8 cellular contexts compared by ENCODE assay signal in genomic region chr5:143403357-143403606, GRCh38.
DNase-seq lines count a peak whose midpoint lies in the region; ATAC-seq and TF ChIP-seq lines count a peak whose summit lies in the region.

No MANE protein-coding gene starts in this region.

- ATAC-seq in GM18517 (IDR thresholded peaks at IDR 0.05; ENCODE audit: unreplicated experiment) (peak; percentile 16), HG02623 (IDR thresholded peaks at IDR 0.05; ENCODE audit: unreplicated experiment) (peak; percentile 7)

- H3K4me3 ChIP-seq in SK-N-MC (peak overlapping the region; percentile 97), foreskin fibroblast (ENCODE audit: low read depth in 1 of 2, low read length in 2 of 2) (peak overlapping the region; percentile 84 to 85), rectal smooth muscle tissue (ENCODE audit: low read length) (peak overlapping the region; percentile 90)

- peak overlapping the region; percentile 82 for H3K9ac ChIP-seq in SK-N-MC (ENCODE audit: insufficient read length)
- peak overlapping the region; percentile 32 for H3K9ac ChIP-seq in rectal smooth muscle tissue (ENCODE audit: low read length)

- H3K27me3 ChIP-seq in rectal smooth muscle tissue (ENCODE audit: control insufficient read depth, insufficient read depth, low read length), result no peaks in the 10 kb centered on the region

- no peak for TF ChIP-seq CTCF in foreskin fibroblast (IDR thresholded peaks at IDR 0.05; ENCODE audit: low read depth, low read length)
- TF ChIP-seq CTCF in GM10266 (IDR thresholded peaks at IDR 0.05; ENCODE audit: control insufficient read depth, insufficient read depth, low read depth, missing control alignments), result no peak

- H3K36me3 ChIP-seq in SK-N-MC (ENCODE audit: insufficient read depth, low read length) (peaks cover 8% of the 10 kb centered on the region), rectal smooth muscle tissue (ENCODE audit: control insufficient read depth, insufficient read depth, low read length) (peaks cover 4% of the 10 kb centered on the region)

- peaks cover 15% of the 10 kb centered on the region for H3K4me1 ChIP-seq in rectal smooth muscle tissue (ENCODE audit: control insufficient read depth, insufficient read depth, low read length)

- H3K9me3 ChIP-seq in SK-N-MC (ENCODE audit: low read depth, low read length), result no peaks in the 10 kb centered on the region

- H3K27ac ChIP-seq in SK-N-MC, result no peak overlapping the region
- H3K27ac ChIP-seq in rectal smooth muscle tissue (ENCODE audit: low read depth, low read length), result peak overlapping the region; percentile 97

- DNase-seq in SK-N-MC (ENCODE audit: low read depth, low spot score) (no peak), foreskin fibroblast (no peak), GM10266 (ENCODE audit: extremely low spot score) (no peak), SIG-M5 treated with dmso at 0.1 percent for 504 hours (lab: John Stamatoyannopoulos, UW; ENCODE audit: unreplicated experiment) (no peak), UCSD-AML1 (lab: John Stamatoyannopoulos, UW; ENCODE audit: unreplicated experiment) (no peak)
